8 cellular contexts compared by ENCODE assay signal in genomic region chr2:197804049-197804757, GRCh38. TPM values are rescaled to one million over a fixed set of nuclear protein-coding genes. Genes with fewer than 3 reads are reported as not detected.
A peak's percentile ranks its signal among the peaks of the same experiment; 100 is the strongest.
DNase-seq lines count a peak whose midpoint lies in the region; TF ChIP-seq lines count a peak whose summit lies in the region.

TSS of gene PLCL1 (plus strand) at chr2:197804593.

- H3K36me3 Mint-ChIP-seq in nephron (ENCODE audit: low read depth), result no peaks in the 10 kb centered on the region

- TF ChIP-seq CTCF in fibroblast of the aortic adventitia (IDR thresholded peaks at IDR 0.05; ENCODE audit: insufficient read depth, low read length), result no peak
- TF ChIP-seq CTCF in nephron (IDR thresholded peaks at IDR 0.05; ENCODE audit: unreplicated experiment in 3 of 3), result no peak

- peak within 1 kb of the TSS; percentile 57 to 73 (median 69) for H3K27ac Mint-ChIP-seq in nephron

- H3K4me1 Mint-ChIP-seq in nephron, result peaks cover 47% of the 10 kb centered on the region

- peaks cover 16% of the 10 kb centered on the region for H3K27me3 Mint-ChIP-seq in nephron (ENCODE audit: low read depth)

- no peaks in the 10 kb centered on the region for H3K9me3 Mint-ChIP-seq in nephron

- peak within 1 kb of the TSS; percentile 82 for H3K4me3 ChIP-seq in fibroblast of the aortic adventitia (ENCODE audit: low read depth, low read length)

- peak within 1 kb of the TSS; percentile 91 to 94 (median 91) for H3K4me3 Mint-ChIP-seq in nephron

- DNase-seq in DMS79 treated with DMSO at 0.1 percent for 48 hours (lab: John Stamatoyannopoulos, UW) (peak; percentile 73), GOT3 (lab: John Stamatoyannopoulos, UW) (peak; percentile 23), LHCN-M2 (ENCODE audit: low read depth) (peak; percentile 78), SHP77 treated with DMSO at 0.1 percent for 48 hours (lab: John Stamatoyannopoulos, UW) (peak; percentile 80), activated gamma-delta T cell (lab: John Stamatoyannopoulos, UW) (peak; percentile 62), fibroblast of the aortic adventitia (ENCODE audit: low read depth) (peak; percentile 93)
- DNase-seq in stimulated activated naive CD4-positive, alpha-beta T cell treated with Interleukin-2 at 50 U/mL for 16 hours (lab: John Stamatoyannopoulos, UW), result peak; percentile 91

RNA-seq across cellular contexts. Expression of gene PLCL1, which starts in this region (rescaled TPM):
- total RNA-seq in LHCN-M2 (2014; rRNA removed) (0.06 TPM in 1 of 2 replicates, not detected in the other), fibroblast of the aortic adventitia (ENCODE audit: low replicate concordance) (12.4 and 17.7 TPM in 2 replicates)
- not detected for polyA plus RNA-seq in LHCN-M2 (2012)

Comparison
In these comparisons a context has a peak if more than half of its experiments do, and no peak if none do; other contexts are left out.
1. Peak in every context shown above with its lines: DNase-seq and H3K4me3 ChIP-seq.
2. RNA of gene PLCL1 (total RNA-seq): 12.4 to 17.7 TPM in fibroblast of the aortic adventitia; 0.06 TPM in LHCN-M2; every median in the first group is over 10 times any median in the second.
3. Peak in DNase-seq in LHCN-M2; RNA of the gene not detected or under 1 TPM.
4. DNase-seq: peak in every context shown above with its lines; median percentile 93 in fibroblast of the aortic adventitia; 91 in stimulated activated naive CD4-positive, alpha-beta T cell treated with Interleukin-2 at 50 U/mL for 16 hours; 80 in SHP77 treated with DMSO at 0.1 percent for 48 hours; 78 in LHCN-M2; 73 in DMS79 treated with DMSO at 0.1 percent for 48 hours; 62 in activated gamma-delta T cell; 23 in GOT3.